In the genomic region with DNA sequence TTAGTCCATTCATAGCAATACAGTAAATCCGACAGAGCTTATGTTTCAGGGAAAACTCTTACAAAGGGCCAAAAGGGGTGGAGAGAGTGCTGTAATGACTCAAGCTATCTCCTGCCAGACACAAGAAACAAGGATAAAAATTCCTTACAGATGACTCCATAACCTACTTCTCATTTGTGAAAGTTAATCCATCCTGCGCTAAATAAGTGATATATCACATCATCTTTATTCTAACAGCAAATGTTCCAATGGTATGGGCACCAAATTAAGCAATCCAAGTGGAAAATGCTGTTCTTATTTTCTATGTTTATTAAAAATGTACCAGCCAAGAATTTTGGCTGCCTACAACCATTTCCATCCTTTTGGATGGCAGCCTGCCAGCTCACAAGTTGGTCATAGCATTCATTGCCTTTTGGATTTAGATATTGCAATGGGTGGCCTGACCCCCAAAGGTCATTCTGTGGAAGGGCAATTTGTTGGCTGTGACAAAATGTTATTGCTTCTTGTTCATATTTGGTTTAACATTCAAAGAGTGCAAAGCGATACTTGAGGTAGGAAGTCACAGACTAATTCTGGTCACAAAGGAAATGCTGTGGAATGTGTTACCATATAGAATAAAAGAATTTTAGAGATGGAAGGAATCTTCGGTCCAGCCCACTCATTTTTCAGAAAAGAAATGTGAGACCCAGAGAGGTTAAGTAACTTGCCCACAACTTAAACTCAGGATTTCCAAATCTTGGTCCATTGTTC, we compare ENCODE assay signal across 1 cellular context.
TF ChIP-seq lines count a peak whose summit lies in the region.

No MANE protein-coding gene starts in this region.

TF ChIP-seq in HEK293, 187 proteins besides CTCF, POLR2A, EP300 and RAD21 (continued from another document and continues in another):
- TF ChIP-seq, protein P1, sequence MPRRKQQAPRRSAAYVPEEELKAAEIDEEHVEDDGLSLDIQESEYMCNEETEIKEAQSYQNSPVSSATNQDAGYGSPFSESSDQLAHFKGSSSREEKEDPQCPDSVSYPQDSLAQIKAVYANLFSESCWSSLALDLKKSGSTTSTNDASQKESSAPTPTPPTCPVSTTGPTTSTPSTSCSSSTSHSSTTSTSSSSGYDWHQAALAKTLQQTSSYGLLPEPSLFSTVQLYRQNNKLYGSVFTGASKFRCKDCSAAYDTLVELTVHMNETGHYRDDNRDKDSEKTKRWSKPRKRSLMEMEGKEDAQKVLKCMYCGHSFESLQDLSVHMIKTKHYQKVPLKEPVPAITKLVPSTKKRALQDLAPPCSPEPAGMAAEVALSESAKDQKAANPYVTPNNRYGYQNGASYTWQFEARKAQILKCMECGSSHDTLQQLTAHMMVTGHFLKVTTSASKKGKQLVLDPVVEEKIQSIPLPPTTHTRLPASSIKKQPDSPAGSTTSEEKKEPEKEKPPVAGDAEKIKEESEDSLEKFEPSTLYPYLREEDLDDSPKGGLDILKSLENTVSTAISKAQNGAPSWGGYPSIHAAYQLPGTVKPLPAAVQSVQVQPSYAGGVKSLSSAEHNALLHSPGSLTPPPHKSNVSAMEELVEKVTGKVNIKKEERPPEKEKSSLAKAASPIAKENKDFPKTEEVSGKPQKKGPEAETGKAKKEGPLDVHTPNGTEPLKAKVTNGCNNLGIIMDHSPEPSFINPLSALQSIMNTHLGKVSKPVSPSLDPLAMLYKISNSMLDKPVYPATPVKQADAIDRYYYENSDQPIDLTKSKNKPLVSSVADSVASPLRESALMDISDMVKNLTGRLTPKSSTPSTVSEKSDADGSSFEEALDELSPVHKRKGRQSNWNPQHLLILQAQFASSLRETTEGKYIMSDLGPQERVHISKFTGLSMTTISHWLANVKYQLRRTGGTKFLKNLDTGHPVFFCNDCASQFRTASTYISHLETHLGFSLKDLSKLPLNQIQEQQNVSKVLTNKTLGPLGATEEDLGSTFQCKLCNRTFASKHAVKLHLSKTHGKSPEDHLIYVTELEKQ (tag by site-specific recombination; IDR thresholded peaks at IDR 0.05; ENCODE audit: borderline replicate concordance) = peak; percentile 75
- TF ChIP-seq ZBTB1 (tag by site-specific recombination; IDR thresholded peaks at IDR 0.05) (no peak), ZSCAN30 (tag by site-specific recombination; IDR thresholded peaks at IDR 0.05) (peak; percentile 84; the same call in 1 of the 2 replicates), ZBTB20 (tag by site-specific recombination; IDR thresholded peaks at IDR 0.05) (peak; percentile 91), ZNF843 (tag by site-specific recombination; IDR thresholded peaks at IDR 0.05) (peak; percentile 89), ZNF335 (tag by site-specific recombination; conservative IDR thresholded peaks at IDR 0.05) (peak; percentile 33), ZNF211 (tag by site-specific recombination; IDR thresholded peaks at IDR 0.05; ENCODE audit: low read depth) (no peak), ZNF660 (tag by site-specific recombination; IDR thresholded peaks at IDR 0.05) (peak; percentile 96), ZNF157 (tag by site-specific recombination; IDR thresholded peaks at IDR 0.05) (no peak), ZNF202 (tag by site-specific recombination; IDR thresholded peaks at IDR 0.05; ENCODE audit: borderline replicate concordance) (no peak), HOXD13 (CRISPR knock-in tag; IDR thresholded peaks at IDR 0.05; ENCODE audit: borderline replicate concordance) (peak; percentile 67), TRIM28 (IDR thresholded peaks at IDR 0.05; ENCODE audit: borderline replicate concordance, low read length) (peak; percentile 92), KLF8 (tag by site-specific recombination; IDR thresholded peaks at IDR 0.05) (peak; percentile 91), OVOL3 (tag by site-specific recombination; IDR thresholded peaks at IDR 0.05) (peak; percentile 59; the same call in 1 of the 2 replicates), ZNF600 (tag by site-specific recombination; IDR thresholded peaks at IDR 0.05) (peak; percentile 99), KLF10 (tag by site-specific recombination; IDR thresholded peaks at IDR 0.05) (peak; percentile 86), ZNF24 (tag by site-specific recombination; IDR thresholded peaks at IDR 0.05) (peak; percentile 91; the same call in 1 of the 2 replicates), IKZF3 (tag by site-specific recombination; IDR thresholded peaks at IDR 0.05) (peak; percentile 62; the same call in 1 of the 2 replicates), ZBTB17 (tag by site-specific recombination; IDR thresholded peaks at IDR 0.05) (peak; percentile 90), ZNF585B (tag by site-specific recombination; IDR thresholded peaks at IDR 0.05) (peak; percentile 47), ZNF350 (tag by site-specific recombination; IDR thresholded peaks at IDR 0.05) (no peak), ZSCAN23 (tag by site-specific recombination; IDR thresholded peaks at IDR 0.05) (peak; percentile 44; the same call in 1 of the 2 replicates), ZNF324 (tag by site-specific recombination; IDR thresholded peaks at IDR 0.05) (peak; percentile 75; the same call in 1 of the 2 replicates), ZNF558 (tag by site-specific recombination; IDR thresholded peaks at IDR 0.05) (peak; percentile 91), KLF1 (tag by site-specific recombination; IDR thresholded peaks at IDR 0.05) (peak; percentile 48; the same call in 1 of the 2 replicates)
- TF ChIP-seq, protein P2, sequence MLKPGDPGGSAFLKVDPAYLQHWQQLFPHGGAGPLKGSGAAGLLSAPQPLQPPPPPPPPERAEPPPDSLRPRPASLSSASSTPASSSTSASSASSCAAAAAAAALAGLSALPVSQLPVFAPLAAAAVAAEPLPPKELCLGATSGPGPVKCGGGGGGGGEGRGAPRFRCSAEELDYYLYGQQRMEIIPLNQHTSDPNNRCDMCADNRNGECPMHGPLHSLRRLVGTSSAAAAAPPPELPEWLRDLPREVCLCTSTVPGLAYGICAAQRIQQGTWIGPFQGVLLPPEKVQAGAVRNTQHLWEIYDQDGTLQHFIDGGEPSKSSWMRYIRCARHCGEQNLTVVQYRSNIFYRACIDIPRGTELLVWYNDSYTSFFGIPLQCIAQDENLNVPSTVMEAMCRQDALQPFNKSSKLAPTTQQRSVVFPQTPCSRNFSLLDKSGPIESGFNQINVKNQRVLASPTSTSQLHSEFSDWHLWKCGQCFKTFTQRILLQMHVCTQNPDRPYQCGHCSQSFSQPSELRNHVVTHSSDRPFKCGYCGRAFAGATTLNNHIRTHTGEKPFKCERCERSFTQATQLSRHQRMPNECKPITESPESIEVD (tag by site-specific recombination; IDR thresholded peaks at IDR 0.05) = peak; percentile 96
- TF ChIP-seq, protein P3, sequence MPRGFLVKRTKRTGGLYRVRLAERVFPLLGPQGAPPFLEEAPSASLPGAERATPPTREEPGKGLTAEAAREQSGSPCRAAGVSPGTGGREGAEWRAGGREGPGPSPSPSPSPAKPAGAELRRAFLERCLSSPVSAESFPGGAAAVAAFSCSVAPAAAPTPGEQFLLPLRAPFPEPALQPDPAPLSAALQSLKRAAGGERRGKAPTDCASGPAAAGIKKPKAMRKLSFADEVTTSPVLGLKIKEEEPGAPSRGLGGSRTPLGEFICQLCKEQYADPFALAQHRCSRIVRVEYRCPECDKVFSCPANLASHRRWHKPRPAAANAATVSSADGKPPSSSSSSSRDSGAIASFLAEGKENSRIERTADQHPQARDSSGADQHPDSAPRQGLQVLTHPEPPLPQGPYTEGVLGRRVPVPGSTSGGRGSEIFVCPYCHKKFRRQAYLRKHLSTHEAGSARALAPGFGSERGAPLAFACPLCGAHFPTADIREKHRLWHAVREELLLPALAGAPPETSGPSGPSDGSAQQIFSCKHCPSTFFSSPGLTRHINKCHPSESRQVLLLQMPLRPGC (tag by site-specific recombination; IDR thresholded peaks at IDR 0.05) = peak; percentile 89
- TF ChIP-seq, protein P4, sequence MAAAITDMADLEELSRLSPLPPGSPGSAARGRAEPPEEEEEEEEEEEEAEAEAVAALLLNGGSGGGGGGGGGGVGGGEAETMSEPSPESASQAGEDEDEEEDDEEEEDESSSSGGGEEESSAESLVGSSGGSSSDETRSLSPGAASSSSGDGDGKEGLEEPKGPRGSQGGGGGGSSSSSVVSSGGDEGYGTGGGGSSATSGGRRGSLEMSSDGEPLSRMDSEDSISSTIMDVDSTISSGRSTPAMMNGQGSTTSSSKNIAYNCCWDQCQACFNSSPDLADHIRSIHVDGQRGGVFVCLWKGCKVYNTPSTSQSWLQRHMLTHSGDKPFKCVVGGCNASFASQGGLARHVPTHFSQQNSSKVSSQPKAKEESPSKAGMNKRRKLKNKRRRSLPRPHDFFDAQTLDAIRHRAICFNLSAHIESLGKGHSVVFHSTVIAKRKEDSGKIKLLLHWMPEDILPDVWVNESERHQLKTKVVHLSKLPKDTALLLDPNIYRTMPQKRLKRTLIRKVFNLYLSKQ (tag by site-specific recombination; IDR thresholded peaks at IDR 0.05; ENCODE audit: borderline replicate concordance) = no peak
- TF ChIP-seq, protein P5, sequence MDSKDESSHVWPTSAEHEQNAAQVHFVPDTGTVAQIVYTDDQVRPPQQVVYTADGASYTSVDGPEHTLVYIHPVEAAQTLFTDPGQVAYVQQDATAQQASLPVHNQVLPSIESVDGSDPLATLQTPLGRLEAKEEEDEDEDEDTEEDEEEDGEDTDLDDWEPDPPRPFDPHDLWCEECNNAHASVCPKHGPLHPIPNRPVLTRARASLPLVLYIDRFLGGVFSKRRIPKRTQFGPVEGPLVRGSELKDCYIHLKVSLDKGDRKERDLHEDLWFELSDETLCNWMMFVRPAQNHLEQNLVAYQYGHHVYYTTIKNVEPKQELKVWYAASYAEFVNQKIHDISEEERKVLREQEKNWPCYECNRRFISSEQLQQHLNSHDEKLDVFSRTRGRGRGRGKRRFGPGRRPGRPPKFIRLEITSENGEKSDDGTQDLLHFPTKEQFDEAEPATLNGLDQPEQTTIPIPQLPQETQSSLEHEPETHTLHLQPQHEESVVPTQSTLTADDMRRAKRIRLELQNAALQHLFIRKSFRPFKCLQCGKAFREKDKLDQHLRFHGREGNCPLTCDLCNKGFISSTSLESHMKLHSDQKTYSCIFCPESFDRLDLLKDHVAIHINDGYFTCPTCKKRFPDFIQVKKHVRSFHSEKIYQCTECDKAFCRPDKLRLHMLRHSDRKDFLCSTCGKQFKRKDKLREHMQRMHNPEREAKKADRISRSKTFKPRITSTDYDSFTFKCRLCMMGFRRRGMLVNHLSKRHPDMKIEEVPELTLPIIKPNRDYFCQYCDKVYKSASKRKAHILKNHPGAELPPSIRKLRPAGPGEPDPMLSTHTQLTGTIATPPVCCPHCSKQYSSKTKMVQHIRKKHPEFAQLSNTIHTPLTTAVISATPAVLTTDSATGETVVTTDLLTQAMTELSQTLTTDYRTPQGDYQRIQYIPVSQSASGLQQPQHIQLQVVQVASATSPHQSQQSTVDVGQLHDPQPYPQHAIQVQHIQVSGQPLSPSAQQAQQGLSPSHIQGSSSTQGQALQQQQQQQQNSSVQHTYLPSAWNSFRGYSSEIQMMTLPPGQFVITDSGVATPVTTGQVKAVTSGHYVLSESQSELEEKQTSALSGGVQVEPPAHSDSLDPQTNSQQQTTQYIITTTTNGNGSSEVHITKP (tag by site-specific recombination; IDR thresholded peaks at IDR 0.05) = peak; percentile 89
- TF ChIP-seq, protein P6, sequence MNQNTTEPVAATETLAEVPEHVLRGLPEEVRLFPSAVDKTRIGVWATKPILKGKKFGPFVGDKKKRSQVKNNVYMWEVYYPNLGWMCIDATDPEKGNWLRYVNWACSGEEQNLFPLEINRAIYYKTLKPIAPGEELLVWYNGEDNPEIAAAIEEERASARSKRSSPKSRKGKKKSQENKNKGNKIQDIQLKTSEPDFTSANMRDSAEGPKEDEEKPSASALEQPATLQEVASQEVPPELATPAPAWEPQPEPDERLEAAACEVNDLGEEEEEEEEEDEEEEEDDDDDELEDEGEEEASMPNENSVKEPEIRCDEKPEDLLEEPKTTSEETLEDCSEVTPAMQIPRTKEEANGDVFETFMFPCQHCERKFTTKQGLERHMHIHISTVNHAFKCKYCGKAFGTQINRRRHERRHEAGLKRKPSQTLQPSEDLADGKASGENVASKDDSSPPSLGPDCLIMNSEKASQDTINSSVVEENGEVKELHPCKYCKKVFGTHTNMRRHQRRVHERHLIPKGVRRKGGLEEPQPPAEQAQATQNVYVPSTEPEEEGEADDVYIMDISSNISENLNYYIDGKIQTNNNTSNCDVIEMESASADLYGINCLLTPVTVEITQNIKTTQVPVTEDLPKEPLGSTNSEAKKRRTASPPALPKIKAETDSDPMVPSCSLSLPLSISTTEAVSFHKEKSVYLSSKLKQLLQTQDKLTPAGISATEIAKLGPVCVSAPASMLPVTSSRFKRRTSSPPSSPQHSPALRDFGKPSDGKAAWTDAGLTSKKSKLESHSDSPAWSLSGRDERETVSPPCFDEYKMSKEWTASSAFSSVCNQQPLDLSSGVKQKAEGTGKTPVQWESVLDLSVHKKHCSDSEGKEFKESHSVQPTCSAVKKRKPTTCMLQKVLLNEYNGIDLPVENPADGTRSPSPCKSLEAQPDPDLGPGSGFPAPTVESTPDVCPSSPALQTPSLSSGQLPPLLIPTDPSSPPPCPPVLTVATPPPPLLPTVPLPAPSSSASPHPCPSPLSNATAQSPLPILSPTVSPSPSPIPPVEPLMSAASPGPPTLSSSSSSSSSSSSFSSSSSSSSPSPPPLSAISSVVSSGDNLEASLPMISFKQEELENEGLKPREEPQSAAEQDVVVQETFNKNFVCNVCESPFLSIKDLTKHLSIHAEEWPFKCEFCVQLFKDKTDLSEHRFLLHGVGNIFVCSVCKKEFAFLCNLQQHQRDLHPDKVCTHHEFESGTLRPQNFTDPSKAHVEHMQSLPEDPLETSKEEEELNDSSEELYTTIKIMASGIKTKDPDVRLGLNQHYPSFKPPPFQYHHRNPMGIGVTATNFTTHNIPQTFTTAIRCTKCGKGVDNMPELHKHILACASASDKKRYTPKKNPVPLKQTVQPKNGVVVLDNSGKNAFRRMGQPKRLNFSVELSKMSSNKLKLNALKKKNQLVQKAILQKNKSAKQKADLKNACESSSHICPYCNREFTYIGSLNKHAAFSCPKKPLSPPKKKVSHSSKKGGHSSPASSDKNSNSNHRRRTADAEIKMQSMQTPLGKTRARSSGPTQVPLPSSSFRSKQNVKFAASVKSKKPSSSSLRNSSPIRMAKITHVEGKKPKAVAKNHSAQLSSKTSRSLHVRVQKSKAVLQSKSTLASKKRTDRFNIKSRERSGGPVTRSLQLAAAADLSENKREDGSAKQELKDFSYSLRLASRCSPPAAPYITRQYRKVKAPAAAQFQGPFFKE (tag by site-specific recombination; IDR thresholded peaks at IDR 0.05; ENCODE audit: borderline replicate concordance) = no peak
- TF ChIP-seq, protein P7, sequence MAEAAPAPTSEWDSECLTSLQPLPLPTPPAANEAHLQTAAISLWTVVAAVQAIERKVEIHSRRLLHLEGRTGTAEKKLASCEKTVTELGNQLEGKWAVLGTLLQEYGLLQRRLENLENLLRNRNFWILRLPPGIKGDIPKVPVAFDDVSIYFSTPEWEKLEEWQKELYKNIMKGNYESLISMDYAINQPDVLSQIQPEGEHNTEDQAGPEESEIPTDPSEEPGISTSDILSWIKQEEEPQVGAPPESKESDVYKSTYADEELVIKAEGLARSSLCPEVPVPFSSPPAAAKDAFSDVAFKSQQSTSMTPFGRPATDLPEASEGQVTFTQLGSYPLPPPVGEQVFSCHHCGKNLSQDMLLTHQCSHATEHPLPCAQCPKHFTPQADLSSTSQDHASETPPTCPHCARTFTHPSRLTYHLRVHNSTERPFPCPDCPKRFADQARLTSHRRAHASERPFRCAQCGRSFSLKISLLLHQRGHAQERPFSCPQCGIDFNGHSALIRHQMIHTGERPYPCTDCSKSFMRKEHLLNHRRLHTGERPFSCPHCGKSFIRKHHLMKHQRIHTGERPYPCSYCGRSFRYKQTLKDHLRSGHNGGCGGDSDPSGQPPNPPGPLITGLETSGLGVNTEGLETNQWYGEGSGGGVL (tag by site-specific recombination; IDR thresholded peaks at IDR 0.05) = peak; percentile 32; the same call in 1 of the 2 replicates
